Comparison of ENCODE assay signal across 8 cellular contexts in the genomic region with DNA sequence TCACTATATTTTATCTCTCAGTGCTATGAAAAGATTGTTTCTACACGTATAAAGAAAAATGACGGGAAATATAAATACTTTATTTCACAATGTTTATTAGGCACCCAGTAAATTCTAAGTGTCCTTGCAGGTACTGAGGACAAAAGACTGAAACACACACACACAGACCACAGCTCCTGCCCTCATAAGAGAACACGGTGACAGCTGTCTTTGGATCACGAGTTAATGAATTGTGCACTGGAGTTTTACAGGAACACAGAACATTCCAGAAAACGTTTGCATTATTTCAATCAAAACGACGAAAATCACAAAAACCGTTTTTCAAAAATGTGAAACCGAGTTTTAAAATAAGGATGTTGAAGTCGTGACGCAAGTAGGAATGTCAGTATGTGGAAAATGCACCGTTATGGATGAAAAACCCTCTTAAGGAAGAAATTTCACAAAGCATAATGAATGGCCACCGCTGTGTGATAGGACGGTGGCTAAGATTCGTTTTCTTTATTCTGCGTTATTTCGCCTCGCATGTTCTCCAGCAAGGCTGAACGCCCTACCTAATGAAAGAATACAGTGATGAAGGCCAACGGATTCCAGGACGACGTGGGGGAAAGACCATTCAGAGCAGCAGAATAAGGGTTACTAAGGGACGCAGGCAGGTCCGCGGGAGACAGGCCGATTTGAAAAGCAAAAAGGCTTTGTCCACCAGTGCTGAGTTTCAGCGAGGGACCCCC. TPM values are rescaled to one million over a fixed set of nuclear protein-coding genes. Genes with fewer than 3 reads are reported as not detected.
DNase-seq lines count a peak whose midpoint lies in the region; ATAC-seq and TF ChIP-seq lines count a peak whose summit lies in the region.

No MANE protein-coding gene starts in this region.

- peak overlapping the region; percentile 91 for H3K4me3 Mint-ChIP-seq in activated CD8-positive, alpha-beta memory T cell treated with anti-CD3 and anti-CD28 coated beads, Interleukin-2, amount 10 ng/mL, durations not matched to agents 7 days and 5 days

- TF ChIP-seq POLR2A in body of pancreas (IDR thresholded peaks at IDR 0.05) = no peak

- H3K36me3 ChIP-seq in HUES48 (ENCODE audit: control insufficient read depth, insufficient read depth, low read length) = no peaks in the 10 kb centered on the region
- no peaks in the 10 kb centered on the region for H3K36me3 ChIP-seq in body of pancreas (replicated peaks in 1 of 2; ENCODE audit: insufficient read depth in 1 of 2, low read depth in 2 of 2)
- H3K36me3 ChIP-seq in aorta (ENCODE audit: control insufficient read depth in 1 of 2, insufficient read depth in 2 of 2, low read length in 1 of 2) = no peaks in the 10 kb centered on the region
- no peaks in the 10 kb centered on the region for H3K36me3 ChIP-seq in mucosa of descending colon (ENCODE audit: low read depth)

- peak overlapping the region; percentile 95 for H3K27ac ChIP-seq in HUES48 (ENCODE audit: low read depth, low read length)
- H3K27ac ChIP-seq in body of pancreas = peak overlapping the region; percentile 22 to 95 (median 91)
- H3K27ac ChIP-seq in aorta (ENCODE audit: low read depth in 1 of 2, low read length in 2 of 2) = peak overlapping the region in 1 of 2 donors; percentile 89

- H3K4me1 ChIP-seq in HUES48 (ENCODE audit: control insufficient read depth, insufficient read depth, low read length) = no peaks in the 10 kb centered on the region
- H3K4me1 ChIP-seq in body of pancreas = no peaks in the 10 kb centered on the region
- H3K4me1 ChIP-seq in aorta (ENCODE audit: control insufficient read depth in 1 of 2, insufficient read depth in 2 of 2, low read length in 2 of 2) = no peaks in the 10 kb centered on the region
- no peaks in the 10 kb centered on the region for H3K4me1 ChIP-seq in mucosa of descending colon (ENCODE audit: low read depth)

- H3K9ac ChIP-seq in HUES48 (ENCODE audit: low read depth, low read length) = peak overlapping the region; percentile 32; the same call in 1 of the 2 replicates

- WGBS in body of pancreas, 2 donors = 1 to 2% methylated on average over 27 of the region's 27 CpGs
- 1 to 2% methylated on average over 27 of the region's 27 CpGs for whole genome bisulfite sequencing in aorta, 2 donors

- H3K27me3 Mint-ChIP-seq in activated CD8-positive, alpha-beta memory T cell treated with anti-CD3 and anti-CD28 coated beads, Interleukin-2, amount 10 ng/mL, durations not matched to agents 7 days and 5 days = peaks cover 5% of the 10 kb centered on the region

- no peak for DNase-seq in activated CD8-positive, alpha-beta memory T cell treated with anti-CD3 and anti-CD28 coated beads, Interleukin-2, amount 10 ng/mL, durations not matched to agents 7 days and 5 days
- DNase-seq in activated CD8-positive, alpha-beta memory T cell treated with anti-CD3 and anti-CD28 coated beads, Interleukin-2, amount 50 U/mL, for 48 hours = no peak
- no peak for DNase-seq in body of pancreas
- DNase-seq in medulla oblongata (ENCODE audit: extremely low spot score) = peak; percentile 15
- DNase-seq in aorta = no peak
- no peak for DNase-seq in A172 (ENCODE audit: low spot score)
- DNase-seq in mucosa of descending colon = no peak

- H3K4me3 ChIP-seq in HUES48 (ENCODE audit: low read depth, low read length) = peak overlapping the region; percentile 77
- H3K4me3 ChIP-seq in body of pancreas = peak overlapping the region; percentile 4 to 34
- peak overlapping the region; percentile 21 to 66 for H3K4me3 ChIP-seq in aorta (ENCODE audit: low read length in 2 of 2)
- no peak overlapping the region for H3K4me3 ChIP-seq in mucosa of descending colon

- H3K27me3 ChIP-seq in HUES48 (ENCODE audit: control insufficient read depth, insufficient read depth, low read length) = no peaks in the 10 kb centered on the region
- H3K27me3 ChIP-seq in body of pancreas = no peaks in the 10 kb centered on the region
- no peaks in the 10 kb centered on the region for H3K27me3 ChIP-seq in aorta (ENCODE audit: control insufficient read depth in 1 of 2, insufficient read depth in 2 of 2, low read length in 1 of 2)

- H3K9me3 Mint-ChIP-seq in activated CD8-positive, alpha-beta memory T cell treated with anti-CD3 and anti-CD28 coated beads, Interleukin-2, amount 10 ng/mL, durations not matched to agents 7 days and 5 days (ENCODE audit: low read depth) = no peaks in the 10 kb centered on the region

- no peaks in the 10 kb centered on the region for H3K36me3 Mint-ChIP-seq in activated CD8-positive, alpha-beta memory T cell treated with anti-CD3 and anti-CD28 coated beads, Interleukin-2, amount 10 ng/mL, durations not matched to agents 7 days and 5 days

- H3K27ac Mint-ChIP-seq in activated CD8-positive, alpha-beta memory T cell treated with anti-CD3 and anti-CD28 coated beads, Interleukin-2, amount 10 ng/mL, durations not matched to agents 7 days and 5 days = peak overlapping the region; percentile 99

- intact Hi-C loops in body of pancreas (cut with DNase I) = no loop called here
- intact Hi-C loops in aorta (cut with DNase I) = no loop called here
- intact Hi-C loops in mucosa of descending colon (cut with DNase I, micrococcal nuclease) = no loop called here

- ATAC-seq in activated CD8-positive, alpha-beta memory T cell treated with anti-CD3 and anti-CD28 coated beads, Interleukin-2, amount 10 ng/mL, durations not matched to agents 7 days and 5 days = no peak
- ATAC-seq in body of pancreas = no peak
- ATAC-seq in aorta (ENCODE audit: low FRiP score) = no peak
- ATAC-seq in mucosa of descending colon = no peak

- CTCF ChIA-PET in activated CD8-positive, alpha-beta memory T cell treated with anti-CD3 and anti-CD28 coated beads, Interleukin-2, amount 10 ng/mL, durations not matched to agents 7 days and 5 days (lab: Charles Lee) = interaction anchor here (1.0 kb wide), 1 partner anchor 11 kb away, joined by 3 read pairs; no protein-coding TSS in a partner anchor

- H3K4me1 Mint-ChIP-seq in activated CD8-positive, alpha-beta memory T cell treated with anti-CD3 and anti-CD28 coated beads, Interleukin-2, amount 10 ng/mL, durations not matched to agents 7 days and 5 days = peaks cover 14% of the 10 kb centered on the region

- H3K9me3 ChIP-seq in HUES48 (ENCODE audit: control insufficient read depth, insufficient read depth, low read length) (peaks cover 9% of the 10 kb centered on the region; the same call in 1 of the 2 replicates), body of pancreas (no peaks in the 10 kb centered on the region), aorta (ENCODE audit: control insufficient read depth, low read length) (no peaks in the 10 kb centered on the region), mucosa of descending colon (no peaks in the 10 kb centered on the region)

- TF ChIP-seq CTCF in body of pancreas (IDR thresholded peaks at IDR 0.05) (no peak), mucosa of descending colon (IDR thresholded peaks at IDR 0.05) (no peak)

RNA-seq across cellular contexts. Expression of gene FAM156A, which starts 24.2 kb away (rescaled TPM):
- 10 to 100 TPM; 22.6 to 25.1 TPM for total RNA-seq in activated CD8-positive, alpha-beta memory T cell treated with anti-CD3 and anti-CD28 coated beads, Interleukin-2, amount 10 ng/mL, durations not matched to agents 7 days and 5 days
- total RNA-seq in body of pancreas (10 to 100 TPM; 20.1 to 24.6 TPM), aorta (10 to 100 TPM; 14.7 to 29.5 TPM), mucosa of descending colon (10 to 100 TPM; 17.0 to 22.4 (median 22.2) TPM)
- 10 to 100 TPM in 1 of 2 donors, 1 to 10 TPM in 1; 5.8 to 40.3 TPM for polyA plus RNA-seq in aorta
- total RNA-seq in A172 (2014; rRNA removed; shearing (Covaris generic)) = 18.9 and 23.0 TPM in 2 replicates

RNA-seq across cellular contexts. Expression of gene FAM156B, which starts 37.0 kb away (rescaled TPM):
- 10 to 100 TPM; 13.3 to 20.2 TPM for total RNA-seq in activated CD8-positive, alpha-beta memory T cell treated with anti-CD3 and anti-CD28 coated beads, Interleukin-2, amount 10 ng/mL, durations not matched to agents 7 days and 5 days
- total RNA-seq in body of pancreas (10 to 100 TPM in 1 of 2 donors, 1 to 10 TPM in 1; 8.0 to 44.8 TPM), aorta (10 to 100 TPM; 14.1 to 21.5 TPM), mucosa of descending colon (10 to 100 TPM; 11.7 to 17.0 (median 15.6) TPM)
- polyA plus RNA-seq in aorta = 100 to 1,000 TPM in 1 of 2 donors, 1 to 10 TPM in 1; 4.0 to 126 TPM
- 6.2 and 19.3 TPM in 2 replicates for total RNA-seq in A172 (2014; rRNA removed; shearing (Covaris generic))
